In the genomic region with DNA sequence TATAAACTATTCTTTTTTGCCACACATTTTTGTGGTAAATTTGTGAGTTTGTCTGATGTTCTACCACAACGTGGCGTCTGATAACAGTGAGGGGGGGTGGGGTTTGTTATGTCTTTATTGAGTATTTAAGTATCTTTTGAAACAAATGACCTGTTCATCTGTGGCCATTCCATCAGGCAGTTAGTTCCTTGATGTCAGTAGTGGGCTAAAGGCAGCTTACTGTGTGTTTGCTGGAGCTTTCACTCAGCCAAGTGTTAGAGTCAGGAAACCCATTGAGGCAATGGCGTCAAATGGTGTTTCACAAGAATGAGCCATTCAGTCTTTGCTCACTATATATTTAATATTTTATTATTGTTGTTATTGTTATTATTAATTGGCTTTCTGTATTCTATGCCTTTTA, we compare ENCODE assay signal across 9 cellular contexts.
"Had no signal": no experiment of that assay in that cellular context is flagged by ENCODE, and none has a peak within 500 bp of the region (broad histone marks: within the 10 kb centered on the region; RNA-seq: fewer than 3 reads in every experiment).

No MANE protein-coding gene starts in this region.

- H3K4me1 ChIP-seq: HAP-1 had no signal

- H3K9me3 Mint-ChIP-seq: GM23338, H9 had no signal

- H3K4me3 Mint-ChIP-seq: GM23338, H9 had no signal

- H2AFZ ChIP-seq: GM23248, GM23338 had no signal

- H3K4me2 ChIP-seq: GM23338 had no signal

- H3K9ac ChIP-seq: GM23248 had no signal

- H3K9me3 ChIP-seq: HAP-1 had no signal

- FAIRE-seq: H54 had no signal

- H3K27ac ChIP-seq: GM23248 had no signal

- H3K27ac Mint-ChIP-seq: GM23338 had no signal

- ATAC-seq: GM23338, HCT116 had no signal

- H3K4me3 ChIP-seq: GM23248, GM23338, HAP-1 had no signal

- DNase-seq: GM23248, GOT3, H7, H9, HCEC 1CT had no signal
